Comparison of ENCODE assay signal across 8 cellular contexts in the genomic region with DNA sequence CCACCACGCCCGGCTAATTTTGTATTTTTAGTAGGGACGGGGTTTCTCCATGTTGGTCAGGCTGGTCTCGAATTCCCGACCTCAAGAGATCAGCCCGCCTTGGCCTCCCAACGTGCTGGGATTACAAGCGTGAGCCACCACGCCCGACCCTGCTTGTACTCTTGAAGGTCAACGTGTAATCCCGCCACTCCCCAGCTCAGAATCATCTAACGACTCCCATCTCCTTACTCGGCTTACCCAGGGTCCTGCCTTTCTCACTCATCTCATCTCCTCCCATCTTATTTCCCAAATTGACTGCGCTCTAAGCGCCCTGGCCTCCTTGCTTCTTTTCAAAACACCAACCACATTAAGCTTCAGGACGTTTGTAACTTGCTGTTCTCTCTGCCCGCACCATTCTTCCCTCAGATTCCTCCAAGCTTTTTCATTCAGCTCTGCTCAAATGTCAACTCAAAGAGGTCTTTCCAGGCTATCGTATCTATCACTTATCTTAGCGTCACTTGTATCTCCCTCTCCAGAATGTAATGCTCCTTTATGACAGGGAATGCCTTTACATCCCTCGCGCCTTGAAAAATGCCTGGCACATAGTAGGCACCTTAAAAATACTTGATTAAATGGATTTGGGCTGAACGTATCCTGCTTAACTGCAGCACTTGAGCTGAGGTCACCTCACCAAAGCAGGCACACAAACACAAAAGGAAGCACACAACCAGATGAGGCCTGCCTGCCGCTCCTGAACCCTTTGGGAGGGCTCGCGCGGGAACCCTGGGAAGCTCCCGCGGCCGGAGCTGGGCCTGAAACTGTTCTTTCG. TPM values are rescaled to one million over a fixed set of nuclear protein-coding genes. Genes with fewer than 3 reads are reported as not detected.
A peak's percentile ranks its signal among the peaks of the same experiment; 100 is the strongest.
DNase-seq lines count a peak whose midpoint lies in the region; ATAC-seq and TF ChIP-seq lines count a peak whose summit lies in the region.

No MANE protein-coding gene starts in this region.

- no peaks in the 10 kb centered on the region for H3K9me3 Mint-ChIP-seq in activated CD4-positive, alpha-beta T cell treated with anti-CD3 and anti-CD28 coated beads, Interleukin-2, amount 10 ng/mL, durations not matched to agents 24 days and 14 days
- no peaks in the 10 kb centered on the region for H3K9me3 Mint-ChIP-seq in neural progenitor cell

- no peaks in the 10 kb centered on the region for H3K9me3 ChIP-seq in RWPE2 (ENCODE audit: severe bottlenecking)
- no peaks in the 10 kb centered on the region for H3K9me3 ChIP-seq in neural progenitor cell (ENCODE audit: low read depth)

- H3K9ac ChIP-seq in neural progenitor cell: peak overlapping the region; percentile 91

- peak; percentile 3; the same call in 2 of the 3 replicates for ATAC-seq in RWPE2 (ENCODE audit: low read depth)
- ATAC-seq in HG02642 (IDR thresholded peaks at IDR 0.05; ENCODE audit: poor library complexity, unreplicated experiment): no peak

- peaks cover 10% of the 10 kb centered on the region for H3K36me3 Mint-ChIP-seq in activated CD4-positive, alpha-beta T cell treated with anti-CD3 and anti-CD28 coated beads, Interleukin-2, amount 10 ng/mL, durations not matched to agents 24 days and 14 days (ENCODE audit: low read depth)
- H3K36me3 Mint-ChIP-seq in neural progenitor cell: peaks cover 3% of the 10 kb centered on the region

- no peaks in the 10 kb centered on the region for H3K4me1 ChIP-seq in RWPE2 (ENCODE audit: insufficient read depth, poor library complexity, severe bottlenecking)
- H3K4me1 ChIP-seq in neural progenitor cell: peaks cover 28% of the 10 kb centered on the region

- H3K4me2 ChIP-seq in neural progenitor cell: peak overlapping the region; percentile 92

- H3F3A ChIP-seq in neural progenitor cell (ENCODE audit: low read depth): peaks cover 30% of the 10 kb centered on the region

- H3K36me3 ChIP-seq in RWPE2 (ENCODE audit: low read depth) (peaks cover 11% of the 10 kb centered on the region), neural progenitor cell (peaks cover 2% of the 10 kb centered on the region)

- H3K27me3 Mint-ChIP-seq in activated CD4-positive, alpha-beta T cell treated with anti-CD3 and anti-CD28 coated beads, Interleukin-2, amount 10 ng/mL, durations not matched to agents 24 days and 14 days: peaks cover 4% of the 10 kb centered on the region
- H3K27me3 Mint-ChIP-seq in neural progenitor cell (ENCODE audit: insufficient read depth, low read depth): peaks cover 11% of the 10 kb centered on the region

- H3K79me2 ChIP-seq in neural progenitor cell (ENCODE audit: low read depth): peaks cover 43% of the 10 kb centered on the region

- peak; percentile 61 for DNase-seq in activated CD4-positive, alpha-beta T cell treated with anti-CD3 and anti-CD28 coated beads, Interleukin-2, amount 10 ng/mL, durations not matched to agents 24 days and 14 days
- no peak for DNase-seq in activated CD4-positive, alpha-beta T cell treated with anti-CD3 and anti-CD28 coated beads for 4 hours
- DNase-seq in RWPE2 (ENCODE audit: low spot score) (no peak), epithelial cell of prostate (ENCODE audit: low read depth, low spot score) (peak; percentile 1), neural progenitor cell (ENCODE audit: low spot score) (no peak), cerebellar cortex (ENCODE audit: low spot score) (no peak)
- DNase-seq in stimulated activated CD4-positive, alpha-beta T cell treated with anti-CD3 and anti-CD28 coated beads, Interleukin-15, amount 100 ng/mL, for 24 hours: no peak

- peak overlapping the region; percentile 95 for H3K27ac Mint-ChIP-seq in activated CD4-positive, alpha-beta T cell treated with anti-CD3 and anti-CD28 coated beads, Interleukin-2, amount 10 ng/mL, durations not matched to agents 24 days and 14 days
- peak overlapping the region; percentile 99 for H3K27ac Mint-ChIP-seq in neural progenitor cell

- no peaks in the 10 kb centered on the region for H3K27me3 ChIP-seq in RWPE2 (ENCODE audit: insufficient read depth, poor library complexity, severe bottlenecking)
- no peaks in the 10 kb centered on the region for H3K27me3 ChIP-seq in neural progenitor cell

- peaks cover 33% of the 10 kb centered on the region for H4K20me1 ChIP-seq in neural progenitor cell (ENCODE audit: low read depth)

- H3K27ac ChIP-seq in RWPE2 (ENCODE audit: poor library complexity, severe bottlenecking) (peak overlapping the region; percentile 94), epithelial cell of prostate (peak overlapping the region; percentile 98), neural progenitor cell (peak overlapping the region; percentile 100)

- peak overlapping the region; percentile 71 for H2AFZ ChIP-seq in neural progenitor cell (replicated peaks)

- TF ChIP-seq CTCF in RWPE2 (IDR thresholded peaks at IDR 0.05; ENCODE audit: poor library complexity, severe bottlenecking): no peak
- no peak for TF ChIP-seq CTCF in neural progenitor cell (IDR thresholded peaks at IDR 0.05)

- peak overlapping the region; percentile 89 for H3K4me3 Mint-ChIP-seq in activated CD4-positive, alpha-beta T cell treated with anti-CD3 and anti-CD28 coated beads, Interleukin-2, amount 10 ng/mL, durations not matched to agents 24 days and 14 days
- H3K4me3 Mint-ChIP-seq in neural progenitor cell: peak overlapping the region; percentile 92

- H3K4me3 ChIP-seq in RWPE2 (ENCODE audit: severe bottlenecking) (peak overlapping the region; percentile 83), neural progenitor cell (peak overlapping the region; percentile 92)

- H3K4me1 Mint-ChIP-seq in activated CD4-positive, alpha-beta T cell treated with anti-CD3 and anti-CD28 coated beads, Interleukin-2, amount 10 ng/mL, durations not matched to agents 24 days and 14 days: peaks cover 15% of the 10 kb centered on the region
- peaks cover 19% of the 10 kb centered on the region for H3K4me1 Mint-ChIP-seq in neural progenitor cell

- intact Hi-C loops in activated CD4-positive, alpha-beta T cell treated with anti-CD3 and anti-CD28 coated beads, Interleukin-2, amount 10 ng/mL, durations not matched to agents 24 days and 14 days (cut with micrococcal nuclease): loop anchor here (1.0 to 10.0 kb wide), 6 partner anchors 254 to 1361 kb away; a partner anchor contains a TSS

RNA-seq across cellular contexts. Expression of a gene that starts 1.4 kb away (rescaled TPM):
- 77.4 and 81.5 TPM in 2 replicates for total RNA-seq in activated CD4-positive, alpha-beta T cell treated with anti-CD3 and anti-CD28 coated beads, Interleukin-2, amount 10 ng/mL, durations not matched to agents 24 days and 14 days
- total RNA-seq in neural progenitor cell (ENCODE audit: low replicate concordance): 67.7 and 106 TPM in 2 replicates

Comparison
In these comparisons a context has a peak if more than half of its experiments do, and no peak if none do; other contexts are left out.
1. DNase-seq: peak in activated CD4-positive, alpha-beta T cell treated with anti-CD3 and anti-CD28 coated beads, Interleukin-2, amount 10 ng/mL, durations not matched to agents 24 days and 14 days (single experiment) and epithelial cell of prostate (single experiment); none in activated CD4-positive, alpha-beta T cell treated with anti-CD3 and anti-CD28 coated beads for 4 hours (0 of 2), RWPE2 (single experiment), neural progenitor cell (single experiment), cerebellar cortex (single experiment) and stimulated activated CD4-positive, alpha-beta T cell treated with anti-CD3 and anti-CD28 coated beads, Interleukin-15, amount 100 ng/mL, for 24 hours (single experiment).
2. Peak in every context shown above with its lines, with median percentiles within 50 percentile points of each other: H3K27ac ChIP-seq.